In the genomic region with DNA sequence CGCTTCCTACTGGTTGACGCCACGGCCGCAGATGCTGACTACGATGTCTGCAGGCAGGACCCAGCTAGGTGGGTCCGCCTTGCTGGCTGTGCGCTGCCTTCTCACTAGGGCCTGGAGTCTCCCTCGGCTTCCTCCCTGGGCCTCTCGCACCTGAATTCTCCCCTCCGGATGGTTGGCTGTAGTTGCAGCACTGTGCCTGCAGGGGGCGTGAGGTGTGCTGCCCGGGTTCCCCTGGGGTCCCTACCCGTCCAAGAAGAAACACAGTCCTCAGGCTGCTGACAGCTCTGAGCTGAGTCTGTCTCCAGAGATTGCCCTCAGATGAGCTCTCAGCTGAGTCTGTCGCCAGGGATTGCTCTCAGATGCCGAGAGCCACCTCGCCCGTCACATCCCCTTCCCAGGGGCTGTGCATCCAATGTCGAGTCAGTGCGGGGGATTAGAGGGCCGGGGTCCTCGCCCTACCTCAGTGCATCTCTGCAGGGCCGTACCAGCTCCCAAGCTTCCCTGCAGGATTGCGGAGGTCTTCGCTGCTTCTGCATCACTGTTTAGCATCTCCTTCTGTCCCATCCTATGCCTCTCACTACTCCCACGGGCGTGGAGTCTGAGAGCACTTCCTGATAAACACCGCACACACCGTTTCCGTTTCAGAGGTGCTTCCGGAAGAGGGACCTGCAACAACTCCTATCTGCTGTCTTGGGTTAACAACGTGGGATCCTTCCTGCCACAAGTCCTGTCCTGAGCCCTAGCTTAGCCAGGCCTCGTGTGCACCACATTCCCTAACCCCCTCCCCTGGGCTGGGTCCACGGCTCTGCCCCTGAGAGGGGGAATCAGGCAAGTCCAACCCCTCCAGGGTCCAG, we compare ENCODE assay signal across 8 cellular contexts.
DNase-seq lines count a peak whose midpoint lies in the region; ATAC-seq and TF ChIP-seq lines count a peak whose summit lies in the region.

No MANE protein-coding gene starts in this region.

- no peaks in the 10 kb centered on the region; the same call in 1 of the 2 replicates for H3K27me3 ChIP-seq in BJ (ENCODE audit: control insufficient read depth, insufficient read depth, low read length)

- peaks cover 3% of the 10 kb centered on the region for H3K36me3 Mint-ChIP-seq in activated CD8-positive, alpha-beta T cell treated with anti-CD3 and anti-CD28 coated beads, Interleukin-2, amount 10 ng/mL, durations not matched to agents 7 days and 5 days (ENCODE audit: low read depth)
- no peaks in the 10 kb centered on the region for H3K36me3 Mint-ChIP-seq in stimulated activated effector memory CD8-positive, alpha-beta T cell treated with anti-CD3 and anti-CD28 coated beads, Interleukin-12 subunit alpha, Interleukin-12 subunit beta, amount 100 ng/mL, for 72 hours

- no peaks in the 10 kb centered on the region for H3K9me3 Mint-ChIP-seq in activated CD8-positive, alpha-beta T cell treated with anti-CD3 and anti-CD28 coated beads, Interleukin-2, amount 10 ng/mL, durations not matched to agents 7 days and 5 days (ENCODE audit: insufficient read depth)
- no peaks in the 10 kb centered on the region for H3K9me3 Mint-ChIP-seq in stimulated activated effector memory CD8-positive, alpha-beta T cell treated with anti-CD3 and anti-CD28 coated beads, Interleukin-12 subunit alpha, Interleukin-12 subunit beta, amount 100 ng/mL, for 72 hours

- H3K27ac Mint-ChIP-seq in activated CD8-positive, alpha-beta T cell treated with anti-CD3 and anti-CD28 coated beads, Interleukin-2, amount 10 ng/mL, durations not matched to agents 7 days and 5 days, result peak overlapping the region; percentile 63
- peak overlapping the region; percentile 32 for H3K27ac Mint-ChIP-seq in stimulated activated effector memory CD8-positive, alpha-beta T cell treated with anti-CD3 and anti-CD28 coated beads, Interleukin-12 subunit alpha, Interleukin-12 subunit beta, amount 100 ng/mL, for 72 hours

- peaks cover 3% of the 10 kb centered on the region for H3K27me3 Mint-ChIP-seq in activated CD8-positive, alpha-beta T cell treated with anti-CD3 and anti-CD28 coated beads, Interleukin-2, amount 10 ng/mL, durations not matched to agents 7 days and 5 days (ENCODE audit: low read depth)

- DNase-seq in BJ (ENCODE audit: low read depth) (no peak), fibroblast of the aortic adventitia (ENCODE audit: low read depth) (no peak), superior temporal gyrus (ENCODE audit: extremely low spot score) (no peak), mesenteric fat pad (ENCODE audit: low spot score) (no peak), NCI-H446 treated with DMSO at 0.1 percent for 48 hours (lab: John Stamatoyannopoulos, UW) (no peak)
- DNase-seq in activated CD8-positive, alpha-beta T cell treated with anti-CD3 and anti-CD28 coated beads, Interleukin-2, amount 10 ng/mL, durations not matched to agents 7 days and 5 days, result peak; percentile 59
- DNase-seq in stimulated activated effector memory CD8-positive, alpha-beta T cell treated with anti-CD3 and anti-CD28 coated beads, Interleukin-12 subunit alpha, Interleukin-12 subunit beta, amount 100 ng/mL, for 72 hours (ENCODE audit: low spot score in 2 of 2), result peak in 1 of 2 donors; percentile 66

- peaks cover 20% of the 10 kb centered on the region for H3K4me1 Mint-ChIP-seq in activated CD8-positive, alpha-beta T cell treated with anti-CD3 and anti-CD28 coated beads, Interleukin-2, amount 10 ng/mL, durations not matched to agents 7 days and 5 days (ENCODE audit: low read depth)
- peaks cover 10% of the 10 kb centered on the region for H3K4me1 Mint-ChIP-seq in stimulated activated effector memory CD8-positive, alpha-beta T cell treated with anti-CD3 and anti-CD28 coated beads, Interleukin-12 subunit alpha, Interleukin-12 subunit beta, amount 100 ng/mL, for 72 hours

- CTCF ChIA-PET in BJ (lab: Yijun Ruan, JAX), result interaction anchor here (0.6 to 5.3 kb wide), 14 partner anchors 7 to 631 kb away, joined by 3 to 35 read pairs (median 4); no protein-coding TSS in a partner anchor
- CTCF ChIA-PET in activated CD8-positive, alpha-beta T cell treated with anti-CD3 and anti-CD28 coated beads, Interleukin-2, amount 10 ng/mL, durations not matched to agents 7 days and 5 days (lab: Charles Lee), result interaction anchor here (0.8 to 5.3 kb wide), 18 partner anchors 8 to 364 kb away, joined by 3 to 75 read pairs (median 6); no protein-coding TSS in a partner anchor

- TF ChIP-seq CTCF in BJ (IDR thresholded peaks at IDR 0.05; ENCODE audit: insufficient read depth, low read depth, low read length) (peak; percentile 56; the same call in 1 of the 2 replicates), fibroblast of the aortic adventitia (IDR thresholded peaks at IDR 0.05; ENCODE audit: insufficient read depth, low read length) (peak; percentile 42)

- no peaks in the 10 kb centered on the region for H3K36me3 ChIP-seq in BJ (ENCODE audit: control insufficient read depth, insufficient read depth, low read length)

- POLR2A ChIA-PET in BJ (lab: Charles Lee), result no interaction called here
- POLR2A ChIA-PET in activated CD8-positive, alpha-beta T cell treated with anti-CD3 and anti-CD28 coated beads, Interleukin-2, amount 10 ng/mL, durations not matched to agents 7 days and 5 days (lab: Charles Lee), result interaction anchor here (1.3 kb wide), 1 partner anchor 8 kb away, joined by 3 read pairs; no protein-coding TSS in a partner anchor

- H3K4me3 Mint-ChIP-seq in activated CD8-positive, alpha-beta T cell treated with anti-CD3 and anti-CD28 coated beads, Interleukin-2, amount 10 ng/mL, durations not matched to agents 7 days and 5 days, result peak overlapping the region; percentile 32
- peak overlapping the region; percentile 45 for H3K4me3 Mint-ChIP-seq in stimulated activated effector memory CD8-positive, alpha-beta T cell treated with anti-CD3 and anti-CD28 coated beads, Interleukin-12 subunit alpha, Interleukin-12 subunit beta, amount 100 ng/mL, for 72 hours

- peak; percentile 65 for ATAC-seq in HG02798 (IDR thresholded peaks at IDR 0.05; ENCODE audit: poor library complexity, unreplicated experiment)
- peak; percentile 65 for ATAC-seq in activated CD8-positive, alpha-beta T cell treated with anti-CD3 and anti-CD28 coated beads, Interleukin-2, amount 10 ng/mL, durations not matched to agents 7 days and 5 days
- peak; percentile 58 for ATAC-seq in stimulated activated effector memory CD8-positive, alpha-beta T cell treated with anti-CD3 and anti-CD28 coated beads, Interleukin-12 subunit alpha, Interleukin-12 subunit beta, amount 100 ng/mL, for 72 hours

- no peak overlapping the region for H3K4me3 ChIP-seq in BJ (ENCODE audit: low read depth, low read length)
- no peak overlapping the region for H3K4me3 ChIP-seq in fibroblast of the aortic adventitia (ENCODE audit: low read depth, low read length)
